ENCODE assay signal across 20 cellular contexts in genomic region chr1:200304146-200304545, GRCh38.
DNase-seq lines count a peak whose midpoint lies in the region; TF ChIP-seq lines count a peak whose summit lies in the region.
"Had no signal": no experiment of that assay in that cellular context is flagged by ENCODE, and none has a peak within 500 bp of the region (broad histone marks: within the 10 kb centered on the region; RNA-seq: fewer than 3 reads in every experiment).

No MANE protein-coding gene starts in this region.

- no peak overlapping the region for H3K4me3 Mint-ChIP-seq in activated naive CD8-positive, alpha-beta T cell
- no peak overlapping the region for H3K4me3 Mint-ChIP-seq in activated naive CD8-positive, alpha-beta T cell treated with anti-CD3 and anti-CD28 coated beads for 36 hours
- H3K4me3 Mint-ChIP-seq in immature natural killer cell (peak overlapping the region in 4 of 5 donors; percentile 55 to 70 (median 58)), type B pancreatic cell (peak overlapping the region; percentile 42)
- H3K4me3 Mint-ChIP-seq: GM23338 had no signal

- peaks cover 21% of the 10 kb centered on the region for H3K4me1 Mint-ChIP-seq in activated naive CD8-positive, alpha-beta T cell (ENCODE audit: low read depth)
- peaks cover 25% of the 10 kb centered on the region for H3K4me1 Mint-ChIP-seq in activated naive CD8-positive, alpha-beta T cell treated with anti-CD3 and anti-CD28 coated beads for 36 hours
- H3K4me1 Mint-ChIP-seq in immature natural killer cell (peaks cover 13 to 25% of the 10 kb centered on the region in 2 donors), type B pancreatic cell (ENCODE audit: unreplicated experiment) (peaks cover 3% of the 10 kb centered on the region)

- H3K36me3 Mint-ChIP-seq in activated naive CD8-positive, alpha-beta T cell = no peaks in the 10 kb centered on the region
- H3K36me3 Mint-ChIP-seq in activated naive CD8-positive, alpha-beta T cell treated with anti-CD3 and anti-CD28 coated beads for 36 hours = no peaks in the 10 kb centered on the region
- H3K36me3 Mint-ChIP-seq in immature natural killer cell (no peaks in the 10 kb centered on the region), type B pancreatic cell (no peaks in the 10 kb centered on the region)

- peak overlapping the region; percentile 46 for H3K27ac Mint-ChIP-seq in activated naive CD8-positive, alpha-beta T cell
- no peak overlapping the region for H3K27ac Mint-ChIP-seq in activated naive CD8-positive, alpha-beta T cell treated with anti-CD3 and anti-CD28 coated beads for 36 hours
- H3K27ac Mint-ChIP-seq in immature natural killer cell (no peak overlapping the region), type B pancreatic cell (no peak overlapping the region)
- H3K27ac Mint-ChIP-seq: GM23338 had no signal

- DNase-seq in activated naive CD8-positive, alpha-beta T cell treated with anti-CD3 and anti-CD28 coated beads for 36 hours = no peak
- no peak for DNase-seq in Karpas-422
- DNase-seq in immature natural killer cell = no peak
- no peak for DNase-seq in type B pancreatic cell (ENCODE audit: extremely low spot score, unreplicated experiment)
- DNase-seq in tibial artery = no peak
- DNase-seq in NCI-H226 = no peak
- no peak for DNase-seq in NOMO-1 treated with DMSO at 0.1 percent for 48 hours (lab: John Stamatoyannopoulos, UW; ENCODE audit: unreplicated experiment)
- DNase-seq: GF-D8, NCI-H1105, NCI-H1694, NCI-H2081 treated with DMSO at 0.1 percent for 48 hours, NCI-H510A treated with DMSO at 0.1 percent for 48 hours, NCI-H82, PC-9, SIG-M5 had no signal

- H3K4me3 ChIP-seq in Karpas-422 (ENCODE audit: low read length) (no peak overlapping the region), tibial artery (no peak overlapping the region)
- H3K4me3 ChIP-seq: GM23338, K562, PC-9 had no signal

- peak overlapping the region; percentile 59 for H3K4me2 ChIP-seq in Karpas-422 (ENCODE audit: low read depth, low read length, poor library complexity, severe bottlenecking)
- H3K4me2 ChIP-seq: PC-9 had no signal

- H3K4me1 ChIP-seq in Karpas-422 (ENCODE audit: low read length) (peaks cover 67% of the 10 kb centered on the region), tibial artery (peaks cover 0 to 20% (median 5%) of the 10 kb centered on the region in 4 donors)

- TF ChIP-seq CTCF in type B pancreatic cell (conservative IDR thresholded peaks at IDR 0.05) (no peak), tibial artery (IDR thresholded peaks at IDR 0.05) (no peak)

- no peaks in the 10 kb centered on the region for H3K9me2 ChIP-seq in Karpas-422 (replicated peaks; ENCODE audit: insufficient read depth, low read length)

- intact Hi-C loops in tibial artery (cut with DNase I; ENCODE audit: low total_unique reads) = no loop called here

- no peaks in the 10 kb centered on the region for H3K9me3 Mint-ChIP-seq in activated naive CD8-positive, alpha-beta T cell (ENCODE audit: low read depth)
- no peaks in the 10 kb centered on the region for H3K9me3 Mint-ChIP-seq in activated naive CD8-positive, alpha-beta T cell treated with anti-CD3 and anti-CD28 coated beads for 36 hours
- H3K9me3 Mint-ChIP-seq in immature natural killer cell (no peaks in the 10 kb centered on the region), type B pancreatic cell (no peaks in the 10 kb centered on the region)
- H3K9me3 Mint-ChIP-seq: GM23338 had no signal

- H3K9me3 ChIP-seq in Karpas-422 (ENCODE audit: low read length) = no peaks in the 10 kb centered on the region
- H3K9me3 ChIP-seq in tibial artery = no peaks in the 10 kb centered on the region

- no peak overlapping the region for H2AFZ ChIP-seq in Karpas-422 (ENCODE audit: low read length)
- H2AFZ ChIP-seq: GM23338, PC-9 had no signal

- no peaks in the 10 kb centered on the region for H3K27me3 ChIP-seq in Karpas-422 (ENCODE audit: low read length)
- peaks cover 0 to 19% of the 10 kb centered on the region in 2 donors for H3K27me3 ChIP-seq in tibial artery

- H3K27ac ChIP-seq in Karpas-422 (ENCODE audit: low read length) = no peak overlapping the region
- H3K27ac ChIP-seq in tibial artery = no peak overlapping the region
- H3K27ac ChIP-seq: C4-2B, PC-9, RWPE1 had no signal

- no peaks in the 10 kb centered on the region for H4K20me1 ChIP-seq in Karpas-422 (ENCODE audit: insufficient read depth, low read depth, low read length)

- no peaks in the 10 kb centered on the region for H3K36me3 ChIP-seq in Karpas-422 (ENCODE audit: insufficient read depth, low read length)
- H3K36me3 ChIP-seq in tibial artery = no peaks in the 10 kb centered on the region

- no peaks in the 10 kb centered on the region for H3K27me3 Mint-ChIP-seq in activated naive CD8-positive, alpha-beta T cell
- peaks cover 8% of the 10 kb centered on the region for H3K27me3 Mint-ChIP-seq in activated naive CD8-positive, alpha-beta T cell treated with anti-CD3 and anti-CD28 coated beads for 36 hours
- peaks cover 0 to 8% (median 4%) of the 10 kb centered on the region in 3 donors for H3K27me3 Mint-ChIP-seq in immature natural killer cell (ENCODE audit: low read depth in 3 of 3)
- H3K27me3 Mint-ChIP-seq in type B pancreatic cell = peaks cover 58% of the 10 kb centered on the region

- H3K9ac ChIP-seq in Karpas-422 (ENCODE audit: low read length) = no peak overlapping the region

- H3K79me2 ChIP-seq in Karpas-422 (ENCODE audit: low read length) = no peaks in the 10 kb centered on the region

Comparison
In these comparisons a context has a peak if more than half of its experiments do, and no peak if none do; other contexts are left out.
1. H3K4me3 Mint-ChIP-seq: peak in immature natural killer cell (4 of 5) and type B pancreatic cell (single experiment); none in activated naive CD8-positive, alpha-beta T cell (single experiment) and activated naive CD8-positive, alpha-beta T cell treated with anti-CD3 and anti-CD28 coated beads for 36 hours (single experiment).